ENCODE assay signal across 18 cellular contexts in the genomic region with DNA sequence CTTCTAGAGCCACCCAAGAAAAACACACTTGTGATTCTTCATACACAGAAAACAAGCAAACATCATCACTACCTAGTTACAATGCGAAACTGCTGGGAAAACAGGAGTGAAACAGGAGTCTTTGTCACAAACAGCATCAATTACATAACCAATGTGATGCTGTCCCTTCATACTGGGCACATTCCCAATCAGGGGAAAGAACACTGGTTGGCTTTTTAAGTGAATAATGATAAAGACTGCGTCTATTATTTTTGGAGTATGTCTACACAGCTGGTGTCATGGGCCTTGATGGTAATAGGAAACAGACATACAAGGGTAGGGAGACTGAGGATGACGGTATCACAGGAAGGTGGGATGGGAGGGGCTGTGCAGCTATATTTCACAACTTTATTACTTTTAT.
"Had no signal": no experiment of that assay in that cellular context is flagged by ENCODE, and none has a peak within 500 bp of the region (broad histone marks: within the 10 kb centered on the region; RNA-seq: fewer than 3 reads in every experiment).

No MANE protein-coding gene starts in this region.

- H3K9me3 ChIP-seq: prostate gland, sigmoid colon, transverse colon had no signal

- H3K9me3 Mint-ChIP-seq: brain, endodermal cell had no signal

- H3K27ac ChIP-seq: prostate gland, sigmoid colon, transverse colon had no signal

- H3K27me3 ChIP-seq: sigmoid colon, transverse colon had no signal

- H3K36me3 Mint-ChIP-seq: activated naive CD8-positive, alpha-beta T cell had no signal

- H3K4me1 ChIP-seq: prostate gland had no signal

- ATAC-seq: activated CD4-positive, CD25-positive, alpha-beta regulatory T cell treated with anti-CD3 and anti-CD28 coated beads, Interleukin-2, amount 50 U/mL, for 24 hours; left colon; stimulated activated naive B cell treated with anti-CD40 and anti-IgM and Interleukin-4, amounts not matched to agents 10 μg/mL and 1 μg/mL and 100 μg/mL, for 72 hours had no signal

- H3K4me3 Mint-ChIP-seq: activated naive CD8-positive, alpha-beta T cell; activated T-cell treated with anti-CD3 and anti-CD28 coated beads, Interleukin-2, amount 50 U/mL, for 24 hours; brain; endodermal cell; natural killer cell treated with Interleukin-12 subunit alpha and Interleukin-12 subunit beta and Interleukin-15 and Interleukin-18, amount 100 ng/mL, for 72 hours; stimulated activated naive B cell treated with anti-CD40 and anti-IgM and Interleukin-4, amounts not matched to agents 10 μg/mL and 1 μg/mL and 100 μg/mL, for 72 hours had no signal

- H3K27ac Mint-ChIP-seq: activated naive CD8-positive, alpha-beta T cell; endodermal cell; natural killer cell treated with Interleukin-12 subunit alpha and Interleukin-12 subunit beta and Interleukin-15 and Interleukin-18, amount 100 ng/mL, for 72 hours; stimulated activated naive B cell treated with anti-CD40 and anti-IgM and Interleukin-4, amounts not matched to agents 10 μg/mL and 1 μg/mL and 100 μg/mL, for 72 hours had no signal

- H3K27me3 Mint-ChIP-seq: activated naive CD8-positive, alpha-beta T cell; activated T-cell treated with anti-CD3 and anti-CD28 coated beads, Interleukin-2, amount 50 U/mL, for 24 hours; brain; stimulated activated naive B cell treated with anti-CD40 and anti-IgM and Interleukin-4, amounts not matched to agents 10 μg/mL and 1 μg/mL and 100 μg/mL, for 72 hours had no signal

- H3K4me3 ChIP-seq: prostate gland, sigmoid colon, transverse colon had no signal

- H3K36me3 ChIP-seq: prostate gland, sigmoid colon, transverse colon had no signal

- DNase-seq: activated CD4-positive, alpha-beta T cell treated with anti-CD3 and anti-CD28 coated beads, Interleukin-2, amount 50 U/mL, for 4 hours; activated gamma-delta T cell; activated T-cell treated with anti-CD3 and anti-CD28 coated beads, Interleukin-2, amount 50 U/mL, for 24 hours; amygdala; cerebellar nuclear complex; dermis blood vessel endothelial cell; endodermal cell; left colon; mammary epithelial cell; sigmoid colon; stimulated activated CD4-positive, alpha-beta T cell treated with anti-CD3 and anti-CD28 coated beads, Interleukin-2, amount 100 ng/mL, for 24 hours; stimulated activated naive B cell treated with anti-CD40 and anti-IgM and Interleukin-4, amounts not matched to agents 10 μg/mL and 1 μg/mL and 100 μg/mL, for 72 hours; transverse colon had no signal
